In genomic region chr13:51704399-51705306, GRCh38 we compare ENCODE assay signal across 16 cellular contexts.
DNase-seq lines count a peak whose midpoint lies in the region; ATAC-seq and TF ChIP-seq lines count a peak whose summit lies in the region.
"Had no signal": no experiment of that assay in that cellular context is flagged by ENCODE, and none has a peak within 500 bp of the region (broad histone marks: within the 10 kb centered on the region; RNA-seq: fewer than 3 reads in every experiment).

No MANE protein-coding gene starts in this region.

- H4K20me1 ChIP-seq in DOHH2 (ENCODE audit: control insufficient read depth, insufficient read depth, low read depth, low read length), result no peaks in the 10 kb centered on the region

- H3F3A ChIP-seq in DOHH2 (ENCODE audit: control insufficient read depth, insufficient read depth), result no peaks in the 10 kb centered on the region

- TF ChIP-seq POLR2A in Peyer's patch (IDR thresholded peaks at IDR 0.05), result no peak

- no peaks in the 10 kb centered on the region for H3K9me3 ChIP-seq in DOHH2 (ENCODE audit: control insufficient read depth, insufficient read depth, low read length)
- H3K9me3 ChIP-seq in Peyer's patch, result no peaks in the 10 kb centered on the region
- H3K9me3 ChIP-seq: psoas muscle, thyroid gland had no signal

- TF ChIP-seq CTCF in DOHH2 (IDR thresholded peaks at IDR 0.05; ENCODE audit: low read depth, low read length, poor library complexity, severe bottlenecking), result no peak
- TF ChIP-seq CTCF in Peyer's patch (IDR thresholded peaks at IDR 0.05), result no peak

- H3K79me2 ChIP-seq in DOHH2 (ENCODE audit: control insufficient read depth, low read length), result no peaks in the 10 kb centered on the region

- no peak overlapping the region for H3K4me3 ChIP-seq in DOHH2 (ENCODE audit: low read length)
- no peak overlapping the region for H3K4me3 ChIP-seq in Peyer's patch
- H3K4me3 ChIP-seq: lung, psoas muscle, thyroid gland had no signal

- H3K4me2 ChIP-seq in DOHH2 (ENCODE audit: low read length), result peak overlapping the region; percentile 41
- H3K4me2 ChIP-seq: KMS-11 had no signal

- H3K27ac ChIP-seq in DOHH2 (ENCODE audit: low read depth, low read length) (peak overlapping the region; percentile 26), Peyer's patch (no peak overlapping the region)
- H3K27ac ChIP-seq: KMS-11, psoas muscle, thyroid gland had no signal

- peaks cover 3% of the 10 kb centered on the region; the same call in 1 of the 2 replicates for H3K36me3 ChIP-seq in DOHH2 (ENCODE audit: control insufficient read depth, low read length)
- peaks cover 0 to 5% (median 3%) of the 10 kb centered on the region in 3 donors for H3K36me3 ChIP-seq in Peyer's patch
- H3K36me3 ChIP-seq: thyroid gland had no signal

- H3K4me1 ChIP-seq in DOHH2 (ENCODE audit: control insufficient read depth, low read length) (peaks cover 20% of the 10 kb centered on the region), Peyer's patch (no peaks in the 10 kb centered on the region)
- H3K4me1 ChIP-seq: psoas muscle, thyroid gland had no signal

- H3K9me2 ChIP-seq in DOHH2 (replicated peaks; ENCODE audit: control insufficient read depth, low read length), result no peaks in the 10 kb centered on the region

- ATAC-seq in GM19043 (IDR thresholded peaks at IDR 0.05; ENCODE audit: low read depth, unreplicated experiment) (peak; percentile 89), HG02623 (IDR thresholded peaks at IDR 0.05; ENCODE audit: unreplicated experiment) (peak; percentile 88), HG03520 (IDR thresholded peaks at IDR 0.05; ENCODE audit: unreplicated experiment) (peak; percentile 74), HG02588 (IDR thresholded peaks at IDR 0.05; ENCODE audit: unreplicated experiment) (no peak)
- ATAC-seq: activated CD8-positive, alpha-beta T cell treated with anti-CD3 and anti-CD28 coated beads, Interleukin-2, amount 10 ng/mL, durations not matched to agents 7 days and 5 days; HCT116; psoas muscle had no signal

- H3K27me3 ChIP-seq in DOHH2 (ENCODE audit: control insufficient read depth, low read length) (no peaks in the 10 kb centered on the region), Peyer's patch (no peaks in the 10 kb centered on the region)
- H3K27me3 ChIP-seq: thyroid gland had no signal

- DNase-seq in Peyer's patch (no peak), GF-D8 (lab: John Stamatoyannopoulos, UW) (no peak), NCI-H146 treated with DMSO at 0.1 percent for 48 hours (lab: John Stamatoyannopoulos, UW; ENCODE audit: unreplicated experiment) (no peak)
- DNase-seq: activated CD8-positive, alpha-beta T cell treated with anti-CD3 and anti-CD28 coated beads, Interleukin-2, amount 10 ng/mL, durations not matched to agents 7 days and 5 days; NCI-H524; psoas muscle; SW 1271; thyroid gland had no signal
